8 cellular contexts compared by ENCODE assay signal in genomic region chr2:98649135-98649991, GRCh38. TPM values are rescaled to one million over a fixed set of nuclear protein-coding genes. Genes with fewer than 3 reads are reported as not detected.
DNase-seq lines count a peak whose midpoint lies in the region; ATAC-seq and TF ChIP-seq lines count a peak whose summit lies in the region.

No MANE protein-coding gene starts in this region.

- H3K27me3 ChIP-seq in IMR-90 (ENCODE audit: control insufficient read depth, insufficient read depth, low read length), result peaks cover 4% of the 10 kb centered on the region
- H3K27me3 ChIP-seq in endodermal cell (ENCODE audit: control insufficient read depth, insufficient read depth, low read length, poor library complexity, severe bottlenecking), result no peaks in the 10 kb centered on the region

- peak; percentile 92 for TF ChIP-seq RAD21 in IMR-90 (IDR thresholded peaks at IDR 0.05; ENCODE audit: low read length)

- no peak overlapping the region for H3K9ac ChIP-seq in IMR-90 (ENCODE audit: low read depth, low read length)
- no peak overlapping the region for H3K9ac ChIP-seq in endodermal cell (ENCODE audit: extremely low read depth, low read length, poor library complexity, severe bottlenecking)

- no peaks in the 10 kb centered on the region for H3K9me3 Mint-ChIP-seq in endodermal cell

- H3K79me1 ChIP-seq in IMR-90 (ENCODE audit: low read depth in 1 of 2, low read length in 2 of 2), result no peaks in the 10 kb centered on the region

- ATAC-seq in GM18508 (IDR thresholded peaks at IDR 0.05; ENCODE audit: insufficient read depth, unreplicated experiment) (peak; percentile 58), IMR-90 (ENCODE audit: low read depth) (peak; percentile 100), mucosa of descending colon (peak; percentile 98)

- H2BK20ac ChIP-seq in IMR-90 (ENCODE audit: low read depth, low read length), result no peak overlapping the region

- in situ Hi-C loops in IMR-90 (cut with MboI; ENCODE audit: low sequenced_read_pairs), result loop anchor here (5.0 to 25.0 kb wide), 3 partner anchors 195 to 863 kb away; no protein-coding TSS in a partner anchor

- no peaks in the 10 kb centered on the region for H3K36me3 Mint-ChIP-seq in endodermal cell (ENCODE audit: low read depth)

- CTCF ChIA-PET in IMR-90 (lab: Yijun Ruan, JAX), result interaction anchor here (0.5 to 1.6 kb wide), 17 partner anchors 11 to 1770 kb away, joined by 3 to 20 read pairs (median 4); no protein-coding TSS in a partner anchor

- H4K91ac ChIP-seq in IMR-90 (ENCODE audit: insufficient read depth, low read depth, low read length), result no peak overlapping the region

- H3K27ac ChIP-seq in IMR-90 (ENCODE audit: insufficient read depth, low read length) (no peak overlapping the region), endodermal cell (ENCODE audit: low read depth, low read length) (no peak overlapping the region)

- no peak overlapping the region for H4K8ac ChIP-seq in IMR-90 (ENCODE audit: low read depth in 2 of 2, low read length in 2 of 2)

- no peaks in the 10 kb centered on the region for H3K27me3 Mint-ChIP-seq in endodermal cell (ENCODE audit: insufficient read depth)

- no peak overlapping the region for H3K27ac Mint-ChIP-seq in endodermal cell

- no peak overlapping the region for H3K4me2 ChIP-seq in IMR-90 (ENCODE audit: low read depth, low read length)

- H2BK5ac ChIP-seq in IMR-90 (ENCODE audit: low read depth, low read length, poor library complexity, severe bottlenecking), result no peak overlapping the region

- no peak overlapping the region for H2AFZ ChIP-seq in IMR-90 (replicated peaks; ENCODE audit: low read length, poor library complexity)

- H2BK120ac ChIP-seq in IMR-90 (ENCODE audit: low read depth, low read length), result no peak overlapping the region

- H3K9me3 ChIP-seq in IMR-90 (ENCODE audit: control insufficient read depth, insufficient read depth, low read length) (no peaks in the 10 kb centered on the region), endodermal cell (ENCODE audit: control insufficient read depth, low read length) (no peaks in the 10 kb centered on the region), mucosa of descending colon (no peaks in the 10 kb centered on the region)

- no peak overlapping the region for H3K4me3 Mint-ChIP-seq in endodermal cell

- no peak for TF ChIP-seq POLR2A in IMR-90 (IDR thresholded peaks at IDR 0.05; ENCODE audit: low read depth, low read length)

- H3K4ac ChIP-seq in IMR-90 (ENCODE audit: low read depth, low read length), result no peak overlapping the region

- TF ChIP-seq CTCF in IMR-90 (conservative IDR thresholded peaks at IDR 0.05; ENCODE audit: low read depth, low read length) (peak; percentile 96), endodermal cell (conservative IDR thresholded peaks at IDR 0.05) (peak; percentile 99), mucosa of descending colon (IDR thresholded peaks at IDR 0.05) (peak; percentile 96)

- H3K18ac ChIP-seq in IMR-90 (ENCODE audit: low read depth, low read length), result no peak overlapping the region

- H2BK15ac ChIP-seq in IMR-90 (ENCODE audit: low read depth, low read length), result no peak overlapping the region

- H3K4me1 Mint-ChIP-seq in endodermal cell, result peaks cover 10% of the 10 kb centered on the region

- no CpG with 5 or more reads among the region's 4 CpGs for WGBS in IMR-90 (ENCODE audit: extremely low coverage in 2 of 2, insufficient read length in 1 of 2), 2 experiments
- 21 to 47% methylated on average over 2 to 4 of the region's 4 CpGs for WGBS in endodermal cell (ENCODE audit: insufficient coverage in 1 of 2, insufficient read length in 1 of 2), 2 experiments

- H4K5ac ChIP-seq in IMR-90 (ENCODE audit: low read depth, low read length), result no peak overlapping the region

- intact Hi-C loops in IMR-90 (cut with micrococcal nuclease) (loop anchor here (1.0 kb wide), 2 partner anchors 188 to 417 kb away; no protein-coding TSS in a partner anchor), mucosa of descending colon (cut with DNase I, micrococcal nuclease) (loop anchor here (2.0 kb wide), 1 partner anchor 187 kb away; no protein-coding TSS in a partner anchor)

- H3K4me1 ChIP-seq in IMR-90 (ENCODE audit: control insufficient read depth, insufficient read depth, low read length) (no peaks in the 10 kb centered on the region), endodermal cell (ENCODE audit: control insufficient read depth, insufficient read depth, low read length) (no peaks in the 10 kb centered on the region), mucosa of descending colon (ENCODE audit: low read depth) (peaks cover 18% of the 10 kb centered on the region)

- H3K56ac ChIP-seq in IMR-90 (ENCODE audit: extremely low read depth, insufficient read depth, low read length), result no peak overlapping the region

- POLR2A ChIA-PET in IMR-90 (lab: Charles Lee; ENCODE audit: unreplicated experiment), result no interaction called here

- DNase-seq in A172 (ENCODE audit: low spot score), result peak; percentile 87
- peak; percentile 71 for DNase-seq in IMR-90
- peak; percentile 63 for DNase-seq in NOMO-1 treated with dmso at 0.1 percent for 144 hours (lab: John Stamatoyannopoulos, UW; ENCODE audit: unreplicated experiment)
- DNase-seq in activated CD8-positive, alpha-beta memory T cell treated with anti-CD3 and anti-CD28 coated beads for 24 hours, result peak; percentile 90
- DNase-seq in endodermal cell, result peak; percentile 96
- peak in 2 of 3 donors; percentile 68 to 95 for DNase-seq in mucosa of descending colon
- DNase-seq in stimulated activated CD8-positive, alpha-beta memory T cell treated with anti-CD3 and anti-CD28 coated beads, Interleukin-7, amount 100 ng/mL, for 1 hour (ENCODE audit: low read depth in 2 of 2), result peak; percentile 57 to 78

- H2AK9ac ChIP-seq in IMR-90 (replicated peaks; ENCODE audit: low read depth, low read length, poor library complexity), result no peak overlapping the region

- H2AK5ac ChIP-seq in IMR-90 (ENCODE audit: low read depth, low read length), result no peak overlapping the region

- H4K20me1 ChIP-seq in IMR-90 (ENCODE audit: insufficient read depth, low read length), result no peaks in the 10 kb centered on the region

- no peak overlapping the region for H3K14ac ChIP-seq in IMR-90 (replicated peaks; ENCODE audit: low read depth, low read length)

- no peak overlapping the region for H3K4me3 ChIP-seq in IMR-90 (ENCODE audit: insufficient read depth, low read depth, low read length)
- H3K4me3 ChIP-seq in endodermal cell (ENCODE audit: low read length), result no peak overlapping the region
- H3K4me3 ChIP-seq in mucosa of descending colon, result no peak overlapping the region

- no TSS peak for BruUV-seq in IMR-90 (replicated peaks; lab: Mats Ljungman, UMichigan)

- H3K36me3 ChIP-seq in IMR-90 (ENCODE audit: control insufficient read depth, insufficient read depth, low read length) (no peaks in the 10 kb centered on the region), endodermal cell (ENCODE audit: control insufficient read depth, insufficient read depth, low read length) (no peaks in the 10 kb centered on the region), mucosa of descending colon (ENCODE audit: low read depth) (peaks cover 6% of the 10 kb centered on the region)

- H3K23ac ChIP-seq in IMR-90 (ENCODE audit: low read depth, low read length), result no peak overlapping the region

- dilution Hi-C loops in IMR-90 (cut with HindIII; ENCODE audit: low sequenced_read_pairs, unreplicated experiment), result no loop called here

- no peaks in the 10 kb centered on the region for H3K9me1 ChIP-seq in IMR-90 (ENCODE audit: insufficient read depth, low read length)

TF ChIP-seq in IMR-90, 13 proteins besides CTCF, POLR2A, EP300 and RAD21:
- TF ChIP-seq SMC3 (IDR thresholded peaks at IDR 0.05; ENCODE audit: low read depth, low read length), result peak; percentile 86
- TF ChIP-seq CHD1 (IDR thresholded peaks at IDR 0.05; ENCODE audit: low read depth, low read length), result no peak

RNA-seq across cellular contexts. Expression of gene UNC50, which starts 41.0 kb away (rescaled TPM):
- 79.9 and 87.2 TPM in 2 replicates for total RNA-seq in A172 (2014; rRNA removed; shearing (Covaris generic))
- total RNA-seq in IMR-90 (2012; rRNA removed), result 18.3 and 40.3 TPM in 2 replicates
- polyA plus RNA-seq in IMR-90 (2012; rRNA removed), result 29.5 and 34.1 TPM in 2 replicates
- polyA plus RNA-seq in IMR-90 (2012; cell fraction: cytosol; rRNA removed), result 12.0 and 13.8 TPM in 2 replicates
- polyA plus RNA-seq in IMR-90 (2012; cell fraction: nucleus; rRNA removed; ENCODE audit: low replicate concordance), result 12.8 and 48.5 TPM in 2 replicates
- total RNA-seq in endodermal cell, result 10 to 100 TPM; 81.2 to 82.8 TPM
- 71.0 TPM for polyA plus RNA-seq in endodermal cell (2013, experiment 1 of 2)
- 77.5 TPM for polyA plus RNA-seq in endodermal cell (2013, experiment 2 of 2)
- 10 to 100 TPM; 32.6 to 44.3 (median 35.4) TPM for total RNA-seq in mucosa of descending colon

RNA-seq across cellular contexts. Expression of gene COA5, which starts 41.1 kb away (rescaled TPM):
- total RNA-seq in A172 (2014; rRNA removed; shearing (Covaris generic)), result 47.4 and 48.3 TPM in 2 replicates
- total RNA-seq in IMR-90 (2012; rRNA removed) (8.4 and 16.4 TPM in 2 replicates), endodermal cell (10 to 100 TPM; 34.1 to 44.9 TPM), mucosa of descending colon (10 to 100 TPM; 27.7 to 35.2 (median 28.0) TPM)
- polyA plus RNA-seq in IMR-90 (2012; rRNA removed), result 10.1 and 14.2 TPM in 2 replicates
- polyA plus RNA-seq in IMR-90 (2012; cell fraction: cytosol; rRNA removed), result 7.7 and 10.4 TPM in 2 replicates
- 3.6 and 26.9 TPM in 2 replicates for polyA plus RNA-seq in IMR-90 (2012; cell fraction: nucleus; rRNA removed; ENCODE audit: low replicate concordance)
- polyA plus RNA-seq in endodermal cell (2013, experiment 1 of 2), result 44.4 TPM
- 38.3 TPM for polyA plus RNA-seq in endodermal cell (2013, experiment 2 of 2)
